Comparison of ENCODE assay signal across 17 cellular contexts in the genomic region with DNA sequence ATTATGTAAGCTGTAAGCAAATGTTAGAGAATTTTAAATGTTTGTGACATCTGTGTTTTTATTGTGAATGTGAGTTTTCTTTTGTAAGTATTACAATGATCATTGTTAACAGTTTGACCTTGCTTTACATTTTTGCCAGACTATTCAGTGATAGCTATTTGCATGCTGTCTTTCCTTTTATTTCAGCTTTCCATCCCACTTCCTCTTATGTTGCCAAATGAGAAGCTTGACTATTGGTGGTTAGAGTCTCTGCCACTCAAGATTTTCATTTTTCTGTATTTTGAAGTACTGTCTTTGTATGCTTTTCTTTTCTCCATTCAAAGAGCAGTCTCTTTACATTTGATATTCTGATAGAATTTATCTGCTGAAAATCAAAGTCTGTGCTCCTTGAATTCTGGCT.
DNase-seq lines count a peak whose midpoint lies in the region; ATAC-seq and TF ChIP-seq lines count a peak whose summit lies in the region.
"Had no signal": no experiment of that assay in that cellular context is flagged by ENCODE, and none has a peak within 500 bp of the region (broad histone marks: within the 10 kb centered on the region; RNA-seq: fewer than 3 reads in every experiment).

No MANE protein-coding gene starts in this region.

- peak overlapping the region in 1 of 6 donors; percentile 18 for H3K27ac Mint-ChIP-seq in immature natural killer cell
- H3K27ac Mint-ChIP-seq: activated CD8-positive, alpha-beta T cell treated with anti-CD3 and anti-CD28 coated beads, Interleukin-2, amount 10 ng/mL, durations not matched to agents 7 days and 5 days; activated naive CD4-positive, alpha-beta T cell treated with anti-CD3 and anti-CD28 coated beads for 36 hours had no signal

- H3K9ac ChIP-seq in HUES48 (ENCODE audit: low read depth, low read length), result no peak overlapping the region

- no peak overlapping the region for H3K4me3 Mint-ChIP-seq in immature natural killer cell
- H3K4me3 Mint-ChIP-seq: activated CD8-positive, alpha-beta T cell treated with anti-CD3 and anti-CD28 coated beads, Interleukin-2, amount 10 ng/mL, durations not matched to agents 7 days and 5 days; activated naive CD4-positive, alpha-beta T cell treated with anti-CD3 and anti-CD28 coated beads for 36 hours had no signal

- TF ChIP-seq CTCF in GM10266 (IDR thresholded peaks at IDR 0.05; ENCODE audit: control insufficient read depth, insufficient read depth, low read depth, missing control alignments), result no peak
- no peak for TF ChIP-seq CTCF in heart right ventricle (IDR thresholded peaks at IDR 0.05)

- H3K27ac ChIP-seq in HUES48 (ENCODE audit: low read depth, low read length), result peak overlapping the region; percentile 50
- no peak overlapping the region for H3K27ac ChIP-seq in heart right ventricle
- H3K27ac ChIP-seq: C4-2B, cardiac muscle cell, psoas muscle had no signal

- DNase-seq in dermis microvascular lymphatic vessel endothelial cell (ENCODE audit: low read depth in 2 of 2) (peak; percentile 21), immature natural killer cell (no peak), GM10266 (ENCODE audit: extremely low spot score) (no peak), heart right ventricle (no peak)
- DNase-seq: activated CD8-positive, alpha-beta T cell treated with anti-CD3 and anti-CD28 coated beads, Interleukin-2, amount 10 ng/mL, durations not matched to agents 7 days and 5 days; activated naive CD4-positive, alpha-beta T cell treated with anti-CD3 and anti-CD28 coated beads for 36 hours; mesendoderm; PC-3; psoas muscle; stimulated activated naive CD4-positive, alpha-beta T cell treated with Interleukin-2 at 50 U/mL for 16 hours; T-helper 2 cell had no signal

- H3K9me3 Mint-ChIP-seq in immature natural killer cell, result no peaks in the 10 kb centered on the region
- H3K9me3 Mint-ChIP-seq: activated naive CD4-positive, alpha-beta T cell treated with anti-CD3 and anti-CD28 coated beads for 36 hours had no signal

- H3K4me1 Mint-ChIP-seq in immature natural killer cell, result peaks cover 11 to 13% of the 10 kb centered on the region in 2 donors

- H3K4me3 ChIP-seq in HUES48 (ENCODE audit: low read depth, low read length), result peak overlapping the region; percentile 7; the same call in 1 of the 2 replicates
- H3K4me3 ChIP-seq in heart right ventricle, result no peak overlapping the region
- H3K4me3 ChIP-seq: cardiac muscle cell, psoas muscle had no signal

- no peaks in the 10 kb centered on the region for H3K27me3 Mint-ChIP-seq in immature natural killer cell (ENCODE audit: low read depth in 3 of 3)

- peaks cover 4 to 7% (median 4%) of the 10 kb centered on the region in 3 donors for H3K36me3 Mint-ChIP-seq in immature natural killer cell

- H3K9me3 ChIP-seq in HUES48 (ENCODE audit: control insufficient read depth, insufficient read depth, low read length) (no peaks in the 10 kb centered on the region), heart right ventricle (peaks cover 0 to under 1% (median 0%) of the 10 kb centered on the region in 11 donors)
- H3K9me3 ChIP-seq: psoas muscle had no signal

- H3K36me3 ChIP-seq in HUES48 (ENCODE audit: control insufficient read depth, insufficient read depth, low read length) (no peaks in the 10 kb centered on the region), heart right ventricle (no peaks in the 10 kb centered on the region)
- H3K36me3 ChIP-seq: cardiac muscle cell had no signal

- H3K4me1 ChIP-seq in HUES48 (ENCODE audit: control insufficient read depth, insufficient read depth, low read length), result peaks cover 46% of the 10 kb centered on the region
- peaks cover 0 to 4% (median 0%) of the 10 kb centered on the region in 9 donors for H3K4me1 ChIP-seq in heart right ventricle
- H3K4me1 ChIP-seq: psoas muscle had no signal

- H3K27me3 ChIP-seq in HUES48 (ENCODE audit: control insufficient read depth, insufficient read depth, low read length), result no peaks in the 10 kb centered on the region
- H3K27me3 ChIP-seq in heart right ventricle, result no peaks in the 10 kb centered on the region
- H3K27me3 ChIP-seq: cardiac muscle cell had no signal

- peak; percentile 65 for ATAC-seq in GM18511 (IDR thresholded peaks at IDR 0.05; ENCODE audit: unreplicated experiment)
- ATAC-seq in GM21825 (IDR thresholded peaks at IDR 0.05; ENCODE audit: unreplicated experiment), result peak; percentile 56
- no peak for ATAC-seq in heart right ventricle
- no peak for ATAC-seq in esophagus mucosa
- ATAC-seq: activated CD8-positive, alpha-beta T cell treated with anti-CD3 and anti-CD28 coated beads, Interleukin-2, amount 10 ng/mL, durations not matched to agents 7 days and 5 days; PC-3; psoas muscle had no signal

- intact Hi-C loops in heart right ventricle (cut with DNase I), result no loop called here

Comparison
In these comparisons a context has a peak if more than half of its experiments do, and no peak if none do; other contexts are left out.
1. ATAC-seq: peak in GM18511 (single experiment) and GM21825 (single experiment); none in heart right ventricle (0 of 8) and esophagus mucosa (single experiment).
2. DNase-seq: peak in dermis microvascular lymphatic vessel endothelial cell (2 of 2); none in immature natural killer cell (0 of 3), GM10266 (single experiment) and heart right ventricle (0 of 2).